Comparison of ENCODE assay signal across 26 cellular contexts in genomic region chr19:18677156-18677555, GRCh38. TPM values are rescaled to one million over a fixed set of nuclear protein-coding genes. Genes with fewer than 3 reads are reported as not detected.
DNase-seq lines count a peak whose midpoint lies in the region; ATAC-seq and TF ChIP-seq lines count a peak whose summit lies in the region.
"Had no signal": no experiment of that assay in that cellular context is flagged by ENCODE, and none has a peak within 500 bp of the region (broad histone marks: within the 10 kb centered on the region; RNA-seq: fewer than 3 reads in every experiment).

No MANE protein-coding gene starts in this region.

- peak overlapping the region; percentile 23 for H2BK12ac ChIP-seq in trophoblast cell (ENCODE audit: low read length)

- POLR2A ChIA-PET in HCT116 (lab: Charles Lee) (no interaction called here), Caco-2 (lab: Charles Lee) (no interaction called here)

- no peaks in the 10 kb centered on the region for H3K4me1 Mint-ChIP-seq in T-helper 17 cell
- no peaks in the 10 kb centered on the region for H3K4me1 Mint-ChIP-seq in Caco-2 (ENCODE audit: low read depth, unreplicated experiment)
- H3K4me1 Mint-ChIP-seq: activated B cell treated with CpG ODN at 0.5 μM for 24 hours; activated T-helper 17 cell treated with anti-CD3 and anti-CD28 coated beads, Interleukin-2, amount 50 U/mL, for 72 hours had no signal

- H3K27ac ChIP-seq in HCT116 (ENCODE audit: low read depth, low read length) (peak overlapping the region; percentile 1; the same call in 1 of the 2 replicates), SJCRH30 (peak overlapping the region; percentile 62), hepatocyte (peak overlapping the region; percentile 51), trophoblast cell (ENCODE audit: low read depth, low read length) (no peak overlapping the region)

- no peak for DNase-seq in HCT116 (ENCODE audit: low read depth, low spot score)
- DNase-seq in SJCRH30, result peak; percentile 67 to 80
- DNase-seq in hepatocyte (ENCODE audit: low spot score), result no peak
- DNase-seq in trophoblast cell, result no peak
- DNase-seq in T-helper 17 cell, result no peak
- DNase-seq in pons (ENCODE audit: low spot score), result no peak
- no peak for DNase-seq in stimulated activated CD4-positive, alpha-beta T cell treated with anti-CD3 and anti-CD28 coated beads, Interleukin-4, amount 100 ng/mL, for 24 hours
- no peak for DNase-seq in Caco-2
- DNase-seq: activated B cell treated with CpG ODN at 0.5 μM for 24 hours; activated CD4-positive, alpha-beta T cell treated with anti-CD3 and anti-CD28 coated beads, Interleukin-2, amount 50 U/mL, for 48 hours; activated CD8-positive, alpha-beta memory T cell treated with anti-CD3 and anti-CD28 coated beads, Interleukin-2, amount 50 U/mL, for 48 hours; aorta; EL; NCI-H1417 treated with DMSO at 0.1 percent for 48 hours; NCI-H446 treated with DMSO at 0.1 percent for 48 hours; occipital lobe; stimulated activated CD4-positive, alpha-beta T cell treated with anti-CD3 and anti-CD28 coated beads, Interleukin-15, amount 100 ng/mL, for 24 hours; stimulated activated naive CD8-positive, alpha-beta T cell treated with anti-CD3 and anti-CD28 coated beads, Interleukin-15, amount 100 ng/mL, for 72 hours; T1000; tibial artery had no signal

- WGBS in hepatocyte (ENCODE audit: low lambda C conversion rate, missing lambda C conversion rate), result 74% methylated on average over 13 of the region's 13 CpGs
- WGBS in trophoblast cell (ENCODE audit: extremely low coverage, insufficient coverage, insufficient read length), result no CpG with 5 or more reads among the region's 13 CpGs

- H2AFZ ChIP-seq in HCT116 (ENCODE audit: low read depth, low read length, poor library complexity, severe bottlenecking) (no peak overlapping the region), hepatocyte (no peak overlapping the region), trophoblast cell (ENCODE audit: insufficient read depth, low read length, poor library complexity) (no peak overlapping the region)

- H2AK5ac ChIP-seq in trophoblast cell (ENCODE audit: low read length), result no peak overlapping the region

- H3K4me1 ChIP-seq in HCT116 (ENCODE audit: control insufficient read depth in 1 of 2, insufficient read depth in 2 of 2, low read length in 2 of 2) (peaks cover 18 to 30% of the 10 kb centered on the region in 2 experiments), SJCRH30 (peaks cover 28% of the 10 kb centered on the region), hepatocyte (ENCODE audit: insufficient read depth) (peaks cover 25% of the 10 kb centered on the region), trophoblast cell (ENCODE audit: control insufficient read depth in 1 of 2, insufficient read depth in 2 of 2, low read length in 2 of 2) (peaks cover 2 to 9% of the 10 kb centered on the region in 2 experiments), Caco-2 (peaks cover 6% of the 10 kb centered on the region; the same call in 1 of the 2 replicates)

- no peaks in the 10 kb centered on the region for H3K9me3 Mint-ChIP-seq in Caco-2 (ENCODE audit: unreplicated experiment)
- H3K9me3 Mint-ChIP-seq: activated B cell treated with CpG ODN at 0.5 μM for 24 hours; activated naive CD4-positive, alpha-beta T cell treated with anti-CD3 and anti-CD28 coated beads, Interleukin-2, amount 50 U/mL, for 24 hours; activated T-helper 17 cell treated with anti-CD3 and anti-CD28 coated beads, Interleukin-2, amount 50 U/mL, for 72 hours; dendritic cell treated with granulocyte-macrophage colony-stimulating factor and Interleukin-4, amounts not matched to agents 40 ng/mL and 50 ng/mL, for 4 days; IgD-negative memory B cell; stimulated activated naive CD8-positive, alpha-beta T cell treated with anti-CD3 and anti-CD28 coated beads, Interleukin-15, amount 100 ng/mL, for 72 hours had no signal

- no peak for ATAC-seq in HCT116
- no peak for ATAC-seq in T-helper 17 cell
- ATAC-seq: activated T-helper 17 cell treated with anti-CD3 and anti-CD28 coated beads, Interleukin-2, amount 50 U/mL, for 72 hours; stimulated activated naive CD8-positive, alpha-beta T cell treated with anti-CD3 and anti-CD28 coated beads, Interleukin-15, amount 100 ng/mL, for 72 hours had no signal

- H4K20me1 ChIP-seq in HCT116 (ENCODE audit: insufficient read depth) (no peaks in the 10 kb centered on the region), hepatocyte (ENCODE audit: insufficient read depth, poor library complexity, severe bottlenecking) (no peaks in the 10 kb centered on the region)

- H3K27me3 ChIP-seq in HCT116 (ENCODE audit: insufficient read depth, low read length) (no peaks in the 10 kb centered on the region), SJCRH30 (peaks cover 5% of the 10 kb centered on the region), hepatocyte (no peaks in the 10 kb centered on the region), trophoblast cell (ENCODE audit: insufficient read depth, low read length) (no peaks in the 10 kb centered on the region), Caco-2 (replicated peaks; ENCODE audit: control insufficient read depth, insufficient read depth, low read length) (no peaks in the 10 kb centered on the region)
- H3K27me3 ChIP-seq: right atrium auricular region, tibial artery had no signal

- no peaks in the 10 kb centered on the region for H3K36me3 Mint-ChIP-seq in T-helper 17 cell (ENCODE audit: low read depth)
- H3K36me3 Mint-ChIP-seq in Caco-2 (ENCODE audit: insufficient read depth, unreplicated experiment), result no peaks in the 10 kb centered on the region
- H3K36me3 Mint-ChIP-seq: activated naive CD4-positive, alpha-beta T cell treated with anti-CD3 and anti-CD28 coated beads, Interleukin-2, amount 50 U/mL, for 24 hours; IgD-negative memory B cell had no signal

- no peak overlapping the region for H3K23ac ChIP-seq in trophoblast cell (ENCODE audit: low read length)

- intact Hi-C loops in HCT116 (cut with micrococcal nuclease), result loop anchor here (2.0 to 5.0 kb wide), 3 partner anchors 88 to 225 kb away; partner anchors contain the start of gene REX1BD
- intact Hi-C loops in Caco-2 (cut with micrococcal nuclease; ENCODE audit: unreplicated experiment), result loop anchor here (10.0 kb wide), 1 partner anchor 202 kb away; no protein-coding TSS in a partner anchor

- TF ChIP-seq POLR2A in HCT116 (IDR thresholded peaks at IDR 0.05; ENCODE audit: borderline replicate concordance, extremely low read depth, insufficient read depth, insufficient read length), result no peak

- peak overlapping the region; percentile 12 for H2BK120ac ChIP-seq in trophoblast cell (ENCODE audit: insufficient read depth, low read length, poor library complexity)

- H3K4me3 ChIP-seq in HCT116 (replicated peaks in 1 of 2; ENCODE audit: low read depth in 1 of 2, low read length in 2 of 2), result no peak overlapping the region
- H3K4me3 ChIP-seq in SJCRH30, result no peak overlapping the region
- no peak overlapping the region for H3K4me3 ChIP-seq in hepatocyte
- no peak overlapping the region for H3K4me3 ChIP-seq in trophoblast cell (ENCODE audit: low read depth, low read length)
- H3K4me3 ChIP-seq in Caco-2 (ENCODE audit: low read depth, low read length), result no peak overlapping the region
- H3K4me3 ChIP-seq: lung, right atrium auricular region, tibial artery had no signal

- H3K36me3 ChIP-seq in HCT116 (ENCODE audit: control insufficient read depth in 1 of 2, insufficient read depth in 2 of 2, low read length in 2 of 2) (no peaks in the 10 kb centered on the region), SJCRH30 (no peaks in the 10 kb centered on the region), hepatocyte (replicated peaks; ENCODE audit: insufficient read depth, low read depth) (no peaks in the 10 kb centered on the region), trophoblast cell (ENCODE audit: control insufficient read depth in 1 of 2, insufficient read depth in 2 of 2, low read length in 2 of 2) (no peaks in the 10 kb centered on the region), Caco-2 (ENCODE audit: control insufficient read depth, insufficient read depth, low read length) (no peaks in the 10 kb centered on the region)
- H3K36me3 ChIP-seq: right atrium auricular region, tibial artery had no signal

- H3K18ac ChIP-seq in trophoblast cell (ENCODE audit: low read length), result no peak overlapping the region

- H4K91ac ChIP-seq in trophoblast cell (ENCODE audit: low read depth, low read length), result peak overlapping the region; percentile 53

- no peak overlapping the region for H3K14ac ChIP-seq in trophoblast cell (ENCODE audit: low read length)

- H3K4me3 Mint-ChIP-seq in T-helper 17 cell (no peak overlapping the region), Caco-2 (ENCODE audit: unreplicated experiment) (no peak overlapping the region)
- H3K4me3 Mint-ChIP-seq: activated B cell treated with CpG ODN at 0.5 μM for 24 hours; activated naive CD4-positive, alpha-beta T cell treated with anti-CD3 and anti-CD28 coated beads, Interleukin-2, amount 50 U/mL, for 24 hours; activated T-helper 17 cell treated with anti-CD3 and anti-CD28 coated beads, Interleukin-2, amount 50 U/mL, for 72 hours; dendritic cell treated with granulocyte-macrophage colony-stimulating factor and Interleukin-4, amounts not matched to agents 40 ng/mL and 50 ng/mL, for 4 days; stimulated activated naive CD8-positive, alpha-beta T cell treated with anti-CD3 and anti-CD28 coated beads, Interleukin-15, amount 100 ng/mL, for 72 hours had no signal

- no peaks in the 10 kb centered on the region for H3K79me2 ChIP-seq in HCT116 (ENCODE audit: insufficient read depth, low read length)
- no peaks in the 10 kb centered on the region for H3K79me2 ChIP-seq in hepatocyte
- no peaks in the 10 kb centered on the region for H3K79me2 ChIP-seq in trophoblast cell (ENCODE audit: control insufficient read depth, insufficient read depth, low read length, poor library complexity)

- no peak overlapping the region for H3K27ac Mint-ChIP-seq in T-helper 17 cell
- H3K27ac Mint-ChIP-seq in Caco-2 (ENCODE audit: unreplicated experiment), result no peak overlapping the region
- H3K27ac Mint-ChIP-seq: activated B cell treated with CpG ODN at 0.5 μM for 24 hours; activated naive CD4-positive, alpha-beta T cell treated with anti-CD3 and anti-CD28 coated beads, Interleukin-2, amount 50 U/mL, for 24 hours; activated T-helper 17 cell treated with anti-CD3 and anti-CD28 coated beads, Interleukin-2, amount 50 U/mL, for 72 hours; dendritic cell treated with granulocyte-macrophage colony-stimulating factor and Interleukin-4, amounts not matched to agents 40 ng/mL and 50 ng/mL, for 4 days; stimulated activated naive CD8-positive, alpha-beta T cell treated with anti-CD3 and anti-CD28 coated beads, Interleukin-15, amount 100 ng/mL, for 72 hours had no signal

- CTCF ChIA-PET in HCT116 (lab: Charles Lee), result interaction anchor here (1.9 kb wide), 1 partner anchor 83 kb away, joined by 7 read pairs; no protein-coding TSS in a partner anchor
- CTCF ChIA-PET in Caco-2 (lab: Charles Lee), result no interaction called here

- H3K79me1 ChIP-seq in trophoblast cell (ENCODE audit: low read length), result no peaks in the 10 kb centered on the region

- H3K9me2 ChIP-seq in HCT116 (ENCODE audit: insufficient read depth) (no peaks in the 10 kb centered on the region), hepatocyte (replicated peaks; ENCODE audit: insufficient read depth) (no peaks in the 10 kb centered on the region)

- BruUV-seq in HCT116 (replicated peaks; lab: Mats Ljungman, UMichigan), result no TSS peak
- BruUV-seq in Caco-2 (replicated peaks; lab: Mats Ljungman, UMichigan), result no TSS peak

- no peak overlapping the region for H4K12ac ChIP-seq in trophoblast cell (ENCODE audit: low read depth, low read length)

- TF ChIP-seq CTCF in HCT116 (IDR thresholded peaks at IDR 0.05 in 2 of 3, conservative IDR thresholded peaks at IDR 0.05 in 1 of 3; ENCODE audit: borderline replicate concordance in 1 of 3, insufficient read depth in 1 of 3, low read depth in 2 of 3, low read length in 2 of 3) (no peak), hepatocyte (IDR thresholded peaks at IDR 0.05; ENCODE audit: poor library complexity) (no peak), Caco-2 (IDR thresholded peaks at IDR 0.05; ENCODE audit: insufficient read depth in 1 of 2, low read depth in 1 of 2, low read length in 1 of 2, severe bottlenecking in 1 of 2, unreplicated experiment in 1 of 2) (no peak)

- H3K4ac ChIP-seq in trophoblast cell (ENCODE audit: low read depth, low read length), result no peak overlapping the region

- no peak overlapping the region for H3K9ac ChIP-seq in HCT116 (ENCODE audit: low read length)
- H3K9ac ChIP-seq in trophoblast cell (ENCODE audit: low read length), result no peak overlapping the region

- no peak overlapping the region for H2BK5ac ChIP-seq in trophoblast cell (ENCODE audit: low read depth, low read length, poor library complexity)

- peaks cover 5% of the 10 kb centered on the region for H3K27me3 Mint-ChIP-seq in T-helper 17 cell
- H3K27me3 Mint-ChIP-seq in Caco-2 (ENCODE audit: insufficient read depth, unreplicated experiment), result no peaks in the 10 kb centered on the region
- H3K27me3 Mint-ChIP-seq: activated naive CD4-positive, alpha-beta T cell treated with anti-CD3 and anti-CD28 coated beads, Interleukin-2, amount 50 U/mL, for 24 hours; stimulated activated naive CD8-positive, alpha-beta T cell treated with anti-CD3 and anti-CD28 coated beads, Interleukin-15, amount 100 ng/mL, for 72 hours had no signal

- TF ChIP-seq RAD21 in HCT116 (IDR thresholded peaks at IDR 0.05; ENCODE audit: low read depth), result no peak

- RAD21 ChIA-PET in HCT116 (lab: Charles Lee; ENCODE audit: low non-redundant PET in 1 of 2, low total read pairs in 2 of 2, uncharacterized antibody in 2 of 2, unreplicated experiment in 2 of 2), result no interaction called here

- H3K9me3 ChIP-seq in HCT116 (ENCODE audit: control insufficient read depth in 1 of 2, insufficient read depth in 1 of 2, low read depth in 1 of 2, low read length in 2 of 2) (no peaks in the 10 kb centered on the region), SJCRH30 (replicated peaks) (no peaks in the 10 kb centered on the region), hepatocyte (ENCODE audit: low read depth) (no peaks in the 10 kb centered on the region), trophoblast cell (ENCODE audit: insufficient read depth, low read depth, low read length) (peaks cover 4% of the 10 kb centered on the region), T-helper 17 cell (ENCODE audit: control insufficient read depth, low read length, poor library complexity, severe bottlenecking) (no peaks in the 10 kb centered on the region), Caco-2 (no peaks in the 10 kb centered on the region)
- H3K9me3 ChIP-seq: right atrium auricular region, tibial artery had no signal

- H4K8ac ChIP-seq in trophoblast cell (ENCODE audit: low read depth, low read length), result no peak overlapping the region

- H3K4me2 ChIP-seq in HCT116 (ENCODE audit: low read length) (peak overlapping the region; percentile 88), hepatocyte (peak overlapping the region; percentile 19), trophoblast cell (ENCODE audit: low read length) (no peak overlapping the region)

RNA-seq across cellular contexts. Expression of gene CRTC1, which starts 6.3 kb away (rescaled TPM):
- total RNA-seq in HCT116 (2021; ENCODE audit: unreplicated experiment) (14.9 TPM), hepatocyte (2.0 and 2.5 TPM in 2 replicates), T-helper 17 cell (10 to 100 TPM; 14.4 to 15.3 TPM), Caco-2 (2022) (12.0 and 13.8 TPM in 2 replicates)
- 13.0 and 13.1 TPM in 2 replicates for polyA plus RNA-seq in HCT116 (2012)
- total RNA-seq in SJCRH30 (2014; rRNA removed; shearing (Covaris generic)), result 2.4 and 3.5 TPM in 2 replicates
- polyA plus RNA-seq in hepatocyte, result 4.5 and 4.8 TPM in 2 replicates
- 10.0 and 10.2 TPM in 2 replicates for polyA plus RNA-seq in trophoblast cell (2013)

RNA-seq across cellular contexts. Expression of gene KLHL26, which starts 40.3 kb away (rescaled TPM):
- total RNA-seq in HCT116 (2021; ENCODE audit: unreplicated experiment) (17.1 TPM), hepatocyte (4.1 and 5.0 TPM in 2 replicates), T-helper 17 cell (10 to 100 TPM; 13.0 to 17.9 TPM), Caco-2 (2022) (7.9 and 9.8 TPM in 2 replicates)
- 7.1 and 14.4 TPM in 2 replicates for polyA plus RNA-seq in HCT116 (2012)
- total RNA-seq in SJCRH30 (2014; rRNA removed; shearing (Covaris generic)), result 0.87 and 1.1 TPM in 2 replicates
- polyA plus RNA-seq in hepatocyte, result 3.9 and 7.6 TPM in 2 replicates
- polyA plus RNA-seq in trophoblast cell (2013), result 1.8 and 2.1 TPM in 2 replicates

Comparison
In these comparisons a context has a peak if more than half of its experiments do, and no peak if none do; other contexts are left out.
1. DNase-seq: peak in SJCRH30 (2 of 2); none in HCT116 (single experiment), hepatocyte (single experiment), trophoblast cell (0 of 2), T-helper 17 cell (0 of 3), pons (single experiment), stimulated activated CD4-positive, alpha-beta T cell treated with anti-CD3 and anti-CD28 coated beads, Interleukin-4, amount 100 ng/mL, for 24 hours (single experiment) and Caco-2 (0 of 2).